Comparison of ENCODE assay signal across 22 cellular contexts in the genomic region with DNA sequence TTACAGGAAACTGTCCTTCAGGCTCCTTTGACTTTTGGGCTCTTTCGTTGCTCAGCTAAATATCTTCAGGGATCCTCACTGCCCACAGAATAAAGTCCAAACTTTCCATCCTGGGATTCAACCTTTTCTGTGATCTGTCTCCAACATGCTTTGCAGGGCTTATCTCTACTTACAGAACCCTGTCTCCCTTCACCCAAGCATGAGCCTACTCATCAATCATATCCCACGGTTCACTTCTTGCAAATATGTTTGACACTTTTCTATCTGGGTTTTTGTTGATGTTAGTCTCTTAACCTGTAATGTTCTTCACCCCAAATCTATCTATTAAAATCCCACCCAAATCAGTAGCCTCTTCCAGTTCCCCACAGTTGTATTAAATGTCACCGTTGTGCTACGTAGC.
"Had no signal": no experiment of that assay in that cellular context is flagged by ENCODE, and none has a peak within 500 bp of the region (broad histone marks: within the 10 kb centered on the region; RNA-seq: fewer than 3 reads in every experiment).

No MANE protein-coding gene starts in this region.

- H3K9me3 ChIP-seq: adrenal gland, esophagus squamous epithelium, pancreas, right lobe of liver, stomach, testis had no signal

- H3K9me3 Mint-ChIP-seq: activated naive CD4-positive, alpha-beta T cell treated with anti-CD3 and anti-CD28 coated beads, Interleukin-2, amount 50 U/mL, for 72 hours; activated T-helper 1 cell treated with anti-CD3 and anti-CD28 coated beads, Interleukin-12 subunit alpha, Interleukin-12 subunit beta, Interleukin-2, Interleukin-4 antibody, amounts not matched to agents 30 ng/mL and 10 ng/mL and 1 ng/mL, durations not matched to agents 14 hours and 24 hours and 36 hours; dendritic cell treated with granulocyte-macrophage colony-stimulating factor and Interleukin-4, amounts not matched to agents 40 ng/mL and 50 ng/mL, for 4 days; stimulated activated effector memory CD8-positive, alpha-beta T cell treated with anti-CD3 and anti-CD28 coated beads, Interleukin-12 subunit alpha, Interleukin-12 subunit beta, amount 100 ng/mL, for 72 hours; T-helper 1 cell treated with Interleukin-12 subunit alpha and Interleukin-12 subunit beta and Interleukin-4 antibody, amounts not matched to agents 30 μg/mL and 1 μg/mL, for 36 hours had no signal

- FAIRE-seq: endothelial cell of umbilical vein, pancreas, small intestine, urothelium cell line had no signal

- H3K27me3 ChIP-seq: cardiac muscle cell, esophagus squamous epithelium, pancreas, right lobe of liver, stomach, testis had no signal

- H3K4me1 ChIP-seq: adrenal gland, esophagus squamous epithelium, pancreas, right lobe of liver, stomach, testis had no signal

- H3K27ac ChIP-seq: adrenal gland, cardiac muscle cell, esophagus squamous epithelium, pancreas, right lobe of liver, stomach, testis, WERI-Rb-1 had no signal

- H3K36me3 Mint-ChIP-seq: activated naive CD4-positive, alpha-beta T cell treated with anti-CD3 and anti-CD28 coated beads, Interleukin-2, amount 50 U/mL, for 72 hours; memory B cell; stimulated activated effector memory CD8-positive, alpha-beta T cell treated with anti-CD3 and anti-CD28 coated beads, Interleukin-12 subunit alpha, Interleukin-12 subunit beta, amount 100 ng/mL, for 72 hours had no signal

- H3K36me3 ChIP-seq: adrenal gland, cardiac muscle cell, esophagus squamous epithelium, pancreas, right lobe of liver, stomach, WERI-Rb-1 had no signal

- DNase-seq: activated CD4-positive, alpha-beta T cell treated with anti-CD3 and anti-CD28 coated beads for 1 hour; activated CD4-positive, alpha-beta T cell treated with anti-CD3 and anti-CD28 coated beads, Interleukin-2, amount 50 U/mL, for 4 hours; activated gamma-delta T cell treated with Interleukin-2 at 50 U/mL for 16 hours; adrenal gland; effector memory CD4-positive, alpha-beta T cell; esophagus squamous epithelium; pancreas; right lobe of liver; small intestine; stimulated activated CD4-positive, alpha-beta T cell treated with anti-CD3 and anti-CD28 coated beads, Interleukin-4, amount 100 ng/mL, for 24 hours; stomach; testis; WERI-Rb-1 had no signal

- H3K4me1 Mint-ChIP-seq: memory B cell; stimulated activated effector memory CD8-positive, alpha-beta T cell treated with anti-CD3 and anti-CD28 coated beads, Interleukin-12 subunit alpha, Interleukin-12 subunit beta, amount 100 ng/mL, for 72 hours had no signal

- ATAC-seq: activated naive CD4-positive, alpha-beta T cell treated with anti-CD3 and anti-CD28 coated beads, Interleukin-2, amount 50 U/mL, for 72 hours; pancreas; right lobe of liver; stimulated activated effector memory CD8-positive, alpha-beta T cell treated with anti-CD3 and anti-CD28 coated beads, Interleukin-12 subunit alpha, Interleukin-12 subunit beta, amount 100 ng/mL, for 72 hours had no signal

- H3K4me3 ChIP-seq: adrenal gland, cardiac muscle cell, esophagus squamous epithelium, pancreas, right lobe of liver, stomach, testis had no signal

- H3K4me3 Mint-ChIP-seq: activated T-helper 1 cell treated with anti-CD3 and anti-CD28 coated beads, Interleukin-12 subunit alpha, Interleukin-12 subunit beta, Interleukin-2, Interleukin-4 antibody, amounts not matched to agents 30 ng/mL and 10 ng/mL and 1 ng/mL, durations not matched to agents 14 hours and 24 hours and 36 hours; dendritic cell treated with granulocyte-macrophage colony-stimulating factor and Interleukin-4, amounts not matched to agents 40 ng/mL and 50 ng/mL, for 4 days; memory B cell; stimulated activated effector memory CD8-positive, alpha-beta T cell treated with anti-CD3 and anti-CD28 coated beads, Interleukin-12 subunit alpha, Interleukin-12 subunit beta, amount 100 ng/mL, for 72 hours; T-helper 1 cell treated with Interleukin-12 subunit alpha and Interleukin-12 subunit beta and Interleukin-4 antibody, amounts not matched to agents 30 μg/mL and 1 μg/mL, for 36 hours had no signal

- H3K27ac Mint-ChIP-seq: activated naive CD4-positive, alpha-beta T cell treated with anti-CD3 and anti-CD28 coated beads, Interleukin-2, amount 50 U/mL, for 72 hours; activated T-helper 1 cell treated with anti-CD3 and anti-CD28 coated beads, Interleukin-12 subunit alpha, Interleukin-12 subunit beta, Interleukin-2, Interleukin-4 antibody, amounts not matched to agents 30 ng/mL and 10 ng/mL and 1 ng/mL, durations not matched to agents 14 hours and 24 hours and 36 hours; dendritic cell treated with granulocyte-macrophage colony-stimulating factor and Interleukin-4, amounts not matched to agents 40 ng/mL and 50 ng/mL, for 4 days; memory B cell; stimulated activated effector memory CD8-positive, alpha-beta T cell treated with anti-CD3 and anti-CD28 coated beads, Interleukin-12 subunit alpha, Interleukin-12 subunit beta, amount 100 ng/mL, for 72 hours; T-helper 1 cell treated with Interleukin-12 subunit alpha and Interleukin-12 subunit beta and Interleukin-4 antibody, amounts not matched to agents 30 μg/mL and 1 μg/mL, for 36 hours had no signal
